Comparison of ENCODE assay signal across 1 cellular context in genomic region chr17:78117027-78117981, GRCh38.
TF ChIP-seq lines count a peak whose summit lies in the region.

No MANE protein-coding gene starts in this region.

TF ChIP-seq in HCT116, 20 proteins besides CTCF, POLR2A, EP300 and RAD21 (continued from another document):
- TF ChIP-seq, protein P1, sequence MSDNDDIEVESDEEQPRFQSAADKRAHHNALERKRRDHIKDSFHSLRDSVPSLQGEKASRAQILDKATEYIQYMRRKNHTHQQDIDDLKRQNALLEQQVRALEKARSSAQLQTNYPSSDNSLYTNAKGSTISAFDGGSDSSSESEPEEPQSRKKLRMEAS (IDR thresholded peaks at IDR 0.05), result no peak
- no peak for TF ChIP-seq ZFX (IDR thresholded peaks at IDR 0.05)
- TF ChIP-seq EZH2phosphoT487 (IDR thresholded peaks at IDR 0.05; ENCODE audit: borderline replicate concordance), result no peak
- TF ChIP-seq ZBTB33 (IDR thresholded peaks at IDR 0.05; ENCODE audit: extremely low read depth, insufficient replicate concordance, low read length), result no peak
- no peak for TF ChIP-seq CEBPB (IDR thresholded peaks at IDR 0.05; ENCODE audit: low read depth)
- no peak for TF ChIP-seq SRF (IDR thresholded peaks at IDR 0.05; ENCODE audit: low read depth)
- no peak for TF ChIP-seq ELF1 (IDR thresholded peaks at IDR 0.05; ENCODE audit: borderline replicate concordance, low read depth)
- TF ChIP-seq TCF7L2 (IDR thresholded peaks at IDR 0.05; ENCODE audit: borderline replicate concordance, extremely low read depth, insufficient read depth, insufficient read length), result no peak
- no peak for TF ChIP-seq SP1 (IDR thresholded peaks at IDR 0.05; ENCODE audit: low read depth)
- no peak for TF ChIP-seq ZNF274 (IDR thresholded peaks at IDR 0.05; ENCODE audit: low read depth, low read length)
- no peak for TF ChIP-seq EZH2 (IDR thresholded peaks at IDR 0.05)
